9 cellular contexts compared by ENCODE assay signal in genomic region chr4:150082241-150082640, GRCh38. TPM values are rescaled to one million over a fixed set of nuclear protein-coding genes. Genes with fewer than 3 reads are reported as not detected.
A peak's percentile ranks its signal among the peaks of the same experiment; 100 is the strongest.
DNase-seq lines count a peak whose midpoint lies in the region; ATAC-seq and TF ChIP-seq lines count a peak whose summit lies in the region.
"Had no signal": no experiment of that assay in that cellular context is flagged by ENCODE, and none has a peak within 500 bp of the region (broad histone marks: within the 10 kb centered on the region; RNA-seq: fewer than 3 reads in every experiment).

No MANE protein-coding gene starts in this region.

- no peak for TF ChIP-seq CTCF in chondrocyte (IDR thresholded peaks at IDR 0.05)

- ATAC-seq in GM18858 (IDR thresholded peaks at IDR 0.05; ENCODE audit: unreplicated experiment) (peak; percentile 93), GM21447 (IDR thresholded peaks at IDR 0.05; ENCODE audit: unreplicated experiment) (peak; percentile 75), HG03159 (IDR thresholded peaks at IDR 0.05; ENCODE audit: unreplicated experiment) (peak; percentile 79), Right ventricle myocardium superior (ENCODE audit: poor library complexity) (no peak)
- ATAC-seq: gastrocnemius medialis had no signal

- no peaks in the 10 kb centered on the region for H3K27me3 Mint-ChIP-seq in chondrocyte (ENCODE audit: low read depth)

- H3K36me3 Mint-ChIP-seq in chondrocyte (ENCODE audit: low read depth): peaks cover 6% of the 10 kb centered on the region

- no peak for TF ChIP-seq POLR2A in erythroblast (IDR thresholded peaks at IDR 0.05; ENCODE audit: low read length)

- intact Hi-C loops in Right ventricle myocardium superior (cut with DNase I): no loop called here

- DNase-seq in chondrocyte (ENCODE audit: low spot score): no peak
- no peak for DNase-seq in erythroblast (lab: John Stamatoyannopoulos, UW)
- DNase-seq in stimulated activated CD4-positive, alpha-beta T cell treated with anti-CD3 and anti-CD28 coated beads, Interleukin-2, amount 100 ng/mL, for 24 hours: no peak
- DNase-seq in globus pallidus (ENCODE audit: low spot score): no peak
- DNase-seq in Right ventricle myocardium superior: no peak
- DNase-seq: gastrocnemius medialis had no signal

- peaks cover 48% of the 10 kb centered on the region for H3K4me1 Mint-ChIP-seq in chondrocyte (ENCODE audit: low read depth)

- peaks cover 3% of the 10 kb centered on the region for H3K9me3 Mint-ChIP-seq in chondrocyte (ENCODE audit: low read depth)

- H3K27ac Mint-ChIP-seq in chondrocyte (ENCODE audit: unreplicated experiment): peak overlapping the region; percentile 22

- peak overlapping the region; percentile 11 for H3K4me3 Mint-ChIP-seq in chondrocyte (ENCODE audit: unreplicated experiment)

RNA-seq across cellular contexts. Expression of gene DCLK2, which starts 4.0 kb away (rescaled TPM):
- total RNA-seq in chondrocyte: 17.7 to 20.0 TPM (median 18.7 TPM) in 3 replicates
- 19.9 TPM for total RNA-seq in Right ventricle myocardium superior
